12 cellular contexts compared by ENCODE assay signal in the genomic region with DNA sequence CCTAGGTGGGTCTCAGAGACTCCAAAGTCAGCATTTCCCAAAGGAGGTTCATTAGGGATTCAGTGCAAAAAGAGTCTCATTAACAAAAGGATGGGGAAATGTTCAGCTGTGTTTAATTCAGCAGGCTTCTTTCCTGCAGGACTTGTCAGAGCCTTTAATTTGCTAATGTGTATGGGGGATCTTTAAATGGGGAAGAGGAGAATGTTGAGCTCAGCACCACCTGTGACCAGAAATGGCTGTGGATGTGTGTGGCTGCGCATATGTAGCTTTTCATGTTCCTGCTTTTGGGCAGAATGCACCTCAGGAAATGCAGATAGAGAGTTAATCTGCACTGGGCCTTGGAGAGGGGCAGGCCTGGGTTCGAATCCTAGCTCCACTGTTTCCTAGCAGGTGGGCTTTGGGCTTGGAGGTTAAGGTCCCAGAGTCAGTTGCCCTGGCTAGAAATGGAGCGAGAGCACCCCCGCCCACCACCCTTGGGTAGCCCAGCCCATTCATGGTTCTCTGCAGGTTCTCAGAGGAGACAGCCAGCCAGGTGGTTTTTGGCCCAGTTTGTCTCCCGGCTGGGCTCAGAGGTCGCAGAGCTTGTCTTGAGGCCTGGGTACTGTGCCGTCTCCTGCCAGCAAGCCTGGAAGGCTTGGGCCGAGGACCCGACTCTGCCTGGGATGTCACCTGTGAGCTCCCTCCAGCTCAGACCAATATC. TPM values are rescaled to one million over a fixed set of nuclear protein-coding genes. Genes with fewer than 3 reads are reported as not detected.
DNase-seq lines count a peak whose midpoint lies in the region; ATAC-seq, FAIRE-seq and TF ChIP-seq lines count a peak whose summit lies in the region.
"Had no signal": no experiment of that assay in that cellular context is flagged by ENCODE, and none has a peak within 500 bp of the region (broad histone marks: within the 10 kb centered on the region; RNA-seq: fewer than 3 reads in every experiment).

No MANE protein-coding gene starts in this region.

- peak overlapping the region; percentile 71 for H3K4me3 ChIP-seq in naive thymus-derived CD4-positive, alpha-beta T cell (ENCODE audit: low read length)
- H3K4me3 ChIP-seq: PC-9 had no signal

- H3K27me3 Mint-ChIP-seq in CD4-positive, alpha-beta T cell = no peaks in the 10 kb centered on the region
- no peaks in the 10 kb centered on the region for H3K27me3 Mint-ChIP-seq in activated CD8-positive, alpha-beta T cell treated with anti-CD3 and anti-CD28 coated beads, Interleukin-2, amount 10 ng/mL, durations not matched to agents 7 days and 5 days (ENCODE audit: low read depth)
- H3K27me3 Mint-ChIP-seq in naive thymus-derived CD4-positive, alpha-beta T cell = no peaks in the 10 kb centered on the region
- H3K27me3 Mint-ChIP-seq in glutamatergic neuron (ENCODE audit: unreplicated experiment) = peaks cover 3% of the 10 kb centered on the region

- no peaks in the 10 kb centered on the region for H3K9me3 ChIP-seq in CD4-positive, alpha-beta T cell (ENCODE audit: control insufficient read depth, low read length)
- H3K9me3 ChIP-seq in naive thymus-derived CD4-positive, alpha-beta T cell (ENCODE audit: control insufficient read depth in 2 of 3, low read length in 3 of 3) = no peaks in the 10 kb centered on the region

- H3K27ac ChIP-seq in CD4-positive, alpha-beta T cell (ENCODE audit: low read depth, low read length) = peak overlapping the region; percentile 93
- peak overlapping the region; percentile 88 for H3K27ac ChIP-seq in naive thymus-derived CD4-positive, alpha-beta T cell (ENCODE audit: low read depth, low read length)
- H3K27ac ChIP-seq: PC-9 had no signal

- H3K27me3 ChIP-seq in CD4-positive, alpha-beta T cell (ENCODE audit: control insufficient read depth, insufficient read depth, low read length) = no peaks in the 10 kb centered on the region
- no peaks in the 10 kb centered on the region for H3K27me3 ChIP-seq in naive thymus-derived CD4-positive, alpha-beta T cell (ENCODE audit: control insufficient read depth in 2 of 2, insufficient read depth in 2 of 2, low read length in 2 of 2)

- peak overlapping the region; percentile 95 for H3K4me3 Mint-ChIP-seq in CD4-positive, alpha-beta T cell
- peak overlapping the region; percentile 79 for H3K4me3 Mint-ChIP-seq in activated CD8-positive, alpha-beta T cell treated with anti-CD3 and anti-CD28 coated beads, Interleukin-2, amount 10 ng/mL, durations not matched to agents 7 days and 5 days
- peak overlapping the region; percentile 83 to 98 (median 92) for H3K4me3 Mint-ChIP-seq in naive thymus-derived CD4-positive, alpha-beta T cell
- H3K4me3 Mint-ChIP-seq in glutamatergic neuron (ENCODE audit: unreplicated experiment) = no peak overlapping the region

- H3K36me3 Mint-ChIP-seq in CD4-positive, alpha-beta T cell (ENCODE audit: low read depth) = peaks cover 45% of the 10 kb centered on the region
- peaks cover 79% of the 10 kb centered on the region for H3K36me3 Mint-ChIP-seq in activated CD8-positive, alpha-beta T cell treated with anti-CD3 and anti-CD28 coated beads, Interleukin-2, amount 10 ng/mL, durations not matched to agents 7 days and 5 days (ENCODE audit: low read depth)
- peaks cover 0 to 47% (median 4%) of the 10 kb centered on the region in 5 donors for H3K36me3 Mint-ChIP-seq in naive thymus-derived CD4-positive, alpha-beta T cell
- H3K36me3 Mint-ChIP-seq in glutamatergic neuron (ENCODE audit: unreplicated experiment) = peaks cover 5% of the 10 kb centered on the region

- CTCF ChIA-PET in CD4-positive, alpha-beta T cell (lab: Charles Lee) = interaction anchor here (1.3 to 3.2 kb wide), 3 partner anchors 9 to 52 kb away, joined by 9 to 16 read pairs (median 12); partner anchors contain the start of gene ADCY7
- CTCF ChIA-PET in activated CD8-positive, alpha-beta T cell treated with anti-CD3 and anti-CD28 coated beads, Interleukin-2, amount 10 ng/mL, durations not matched to agents 7 days and 5 days (lab: Charles Lee) = interaction anchor here (0.9 to 3.4 kb wide), 18 partner anchors 10 to 392 kb away, joined by 3 to 23 read pairs (median 6); partner anchors contain the start of genes ADCY7 and CNEP1R1
- CTCF ChIA-PET in naive thymus-derived CD4-positive, alpha-beta T cell (lab: Charles Lee) = interaction anchor here (0.7 to 3.5 kb wide), 12 partner anchors 9 to 423 kb away, joined by 3 to 26 read pairs (median 4); partner anchors contain the start of gene ADCY7

- POLR2A ChIA-PET in CD4-positive, alpha-beta T cell (lab: Charles Lee) = interaction anchor here (1.3 to 4.3 kb wide), 14 partner anchors 8 to 506 kb away, joined by 4 to 40 read pairs (median 12); partner anchors contain the start of genes ADCY7 and HEATR3
- POLR2A ChIA-PET in activated CD8-positive, alpha-beta T cell treated with anti-CD3 and anti-CD28 coated beads, Interleukin-2, amount 10 ng/mL, durations not matched to agents 7 days and 5 days (lab: Charles Lee) = interaction anchor here (0.7 to 3.2 kb wide), 10 partner anchors 9 to 408 kb away, joined by 3 to 18 read pairs (median 4); partner anchors contain the start of genes ADCY7 and CNEP1R1
- POLR2A ChIA-PET in naive thymus-derived CD4-positive, alpha-beta T cell (lab: Charles Lee) = interaction anchor here (1.0 to 19.1 kb wide), 10 partner anchors 4 to 471 kb away, joined by 3 to 257 read pairs (median 5); partner anchors contain the start of genes ADCY7, CYLD and SNX20

- peaks cover 99% of the 10 kb centered on the region for H3K4me1 Mint-ChIP-seq in CD4-positive, alpha-beta T cell (ENCODE audit: low read depth)
- H3K4me1 Mint-ChIP-seq in activated CD8-positive, alpha-beta T cell treated with anti-CD3 and anti-CD28 coated beads, Interleukin-2, amount 10 ng/mL, durations not matched to agents 7 days and 5 days (ENCODE audit: low read depth) = peaks cover 98% of the 10 kb centered on the region
- H3K4me1 Mint-ChIP-seq in naive thymus-derived CD4-positive, alpha-beta T cell = peaks cover 72 to 99% (median 95%) of the 10 kb centered on the region in 7 donors
- peaks cover 17% of the 10 kb centered on the region for H3K4me1 Mint-ChIP-seq in glutamatergic neuron (ENCODE audit: low read depth, unreplicated experiment)

- DNase-seq in CD4-positive, alpha-beta T cell = no peak
- DNase-seq in GM18507 (ENCODE audit: extremely low spot score, insufficient read length, low read depth) (no peak), OCI-M1 (lab: John Stamatoyannopoulos, UW) (no peak), glutamatergic neuron (no peak), kidney glomerular epithelial cell (lab: John Stamatoyannopoulos, UW) (no peak)
- no peak for DNase-seq in activated CD8-positive, alpha-beta T cell treated with anti-CD3 and anti-CD28 coated beads, Interleukin-2, amount 10 ng/mL, durations not matched to agents 7 days and 5 days
- no peak for DNase-seq in naive thymus-derived CD4-positive, alpha-beta T cell
- no peak for DNase-seq in activated CD4-positive, CD25-positive, alpha-beta regulatory T cell treated with anti-CD3 and anti-CD28 coated beads, Interleukin-2, amount 50 U/mL, for 72 hours
- DNase-seq: activated gamma-delta T cell, NCI-H1436, PC-9 had no signal

- peak overlapping the region; percentile 100 for H3K27ac Mint-ChIP-seq in CD4-positive, alpha-beta T cell
- peak overlapping the region; percentile 98 for H3K27ac Mint-ChIP-seq in activated CD8-positive, alpha-beta T cell treated with anti-CD3 and anti-CD28 coated beads, Interleukin-2, amount 10 ng/mL, durations not matched to agents 7 days and 5 days
- peak overlapping the region; percentile 95 to 99 (median 99) for H3K27ac Mint-ChIP-seq in naive thymus-derived CD4-positive, alpha-beta T cell
- H3K27ac Mint-ChIP-seq in glutamatergic neuron (ENCODE audit: unreplicated experiment) = no peak overlapping the region

- peak; percentile 21 for FAIRE-seq in GM18507 (lab: Jason Lieb, UNC)
- FAIRE-seq: urothelium cell line had no signal

- intact Hi-C loops in CD4-positive, alpha-beta T cell (cut with DNase I, micrococcal nuclease) = loop anchor here in 1 of 2 experiments (10.0 kb wide), 1 partner anchor 121 kb away; the partner anchor contains the start of gene TENT4B
- intact Hi-C loops in naive thymus-derived CD4-positive, alpha-beta T cell (cut with micrococcal nuclease) = loop anchor here (2.0 to 10.0 kb wide), 5 partner anchors 29 to 251 kb away; partner anchors contain the start of genes CNEP1R1 (in 2 of the 2) and TENT4B (in 1 of the 2)

- TF ChIP-seq CTCF in CD4-positive, alpha-beta T cell (IDR thresholded peaks at IDR 0.05) = no peak
- TF ChIP-seq CTCF in glutamatergic neuron (IDR thresholded peaks at IDR 0.05; ENCODE audit: partially characterized antibody, unreplicated experiment) = no peak

- no peaks in the 10 kb centered on the region for H3K9me3 Mint-ChIP-seq in CD4-positive, alpha-beta T cell
- no peaks in the 10 kb centered on the region for H3K9me3 Mint-ChIP-seq in activated CD8-positive, alpha-beta T cell treated with anti-CD3 and anti-CD28 coated beads, Interleukin-2, amount 10 ng/mL, durations not matched to agents 7 days and 5 days (ENCODE audit: insufficient read depth)
- H3K9me3 Mint-ChIP-seq in naive thymus-derived CD4-positive, alpha-beta T cell = peaks cover 0 to 2% (median 0%) of the 10 kb centered on the region in 11 donors
- H3K9me3 Mint-ChIP-seq in glutamatergic neuron (ENCODE audit: unreplicated experiment) = peaks cover 7% of the 10 kb centered on the region

- peaks cover 0 to 17% (median 0%) of the 10 kb centered on the region in 3 experiments for H3K36me3 ChIP-seq in naive thymus-derived CD4-positive, alpha-beta T cell (ENCODE audit: control insufficient read depth in 2 of 3, insufficient read depth in 3 of 3, low read length in 3 of 3)

- no peak for ATAC-seq in CD4-positive, alpha-beta T cell (ENCODE audit: poor library complexity)
- ATAC-seq in activated CD8-positive, alpha-beta T cell treated with anti-CD3 and anti-CD28 coated beads, Interleukin-2, amount 10 ng/mL, durations not matched to agents 7 days and 5 days = no peak
- ATAC-seq in naive thymus-derived CD4-positive, alpha-beta T cell = no peak

- peaks cover 90 to 95% of the 10 kb centered on the region in 2 donors for H3K4me1 ChIP-seq in naive thymus-derived CD4-positive, alpha-beta T cell (ENCODE audit: control insufficient read depth in 2 of 2, insufficient read depth in 2 of 2, low read length in 2 of 2)

RNA-seq across cellular contexts. Expression of gene ADCY7, which starts 9.2 kb away (rescaled TPM):
- total RNA-seq in CD4-positive, alpha-beta T cell = 100 to 1,000 TPM; 136 to 147 TPM
- 100 to 1,000 TPM; 214 to 225 TPM for total RNA-seq in activated CD8-positive, alpha-beta T cell treated with anti-CD3 and anti-CD28 coated beads, Interleukin-2, amount 10 ng/mL, durations not matched to agents 7 days and 5 days
- total RNA-seq in naive thymus-derived CD4-positive, alpha-beta T cell = 100 to 1,000 TPM; 179 to 326 (median 208) TPM
- polyA plus RNA-seq in naive thymus-derived CD4-positive, alpha-beta T cell = 10 to 100 TPM; 62.6 to 85.7 TPM
- 16.7 TPM for total RNA-seq in glutamatergic neuron (ENCODE audit: unreplicated experiment)
